ENCODE assay signal across 6 cellular contexts in genomic region chr1:26112407-26112775, GRCh38. TPM values are rescaled to one million over a fixed set of nuclear protein-coding genes. Genes with fewer than 3 reads are reported as not detected.
DNase-seq lines count a peak whose midpoint lies in the region; ATAC-seq and TF ChIP-seq lines count a peak whose summit lies in the region.

No MANE protein-coding gene starts in this region.

- H3K4me3 ChIP-seq in heart right ventricle, result peak overlapping the region; percentile 79 to 100 (median 97)

- no peaks in the 10 kb centered on the region for H3K27me3 Mint-ChIP-seq in activated CD4-positive, alpha-beta T cell treated with anti-CD3 and anti-CD28 coated beads for 36 hours
- no peaks in the 10 kb centered on the region for H3K27me3 Mint-ChIP-seq in type B pancreatic cell

- no peaks in the 10 kb centered on the region for H3K9me3 ChIP-seq in heart right ventricle

- TF ChIP-seq CTCF in heart right ventricle (IDR thresholded peaks at IDR 0.05) (no peak), type B pancreatic cell (conservative IDR thresholded peaks at IDR 0.05) (no peak)

- peaks cover 27% of the 10 kb centered on the region for H3K4me1 Mint-ChIP-seq in activated CD4-positive, alpha-beta T cell treated with anti-CD3 and anti-CD28 coated beads for 36 hours
- H3K4me1 Mint-ChIP-seq in type B pancreatic cell (ENCODE audit: unreplicated experiment), result peaks cover 20% of the 10 kb centered on the region

- H3K9me3 Mint-ChIP-seq in activated CD4-positive, alpha-beta T cell treated with anti-CD3 and anti-CD28 coated beads for 36 hours (ENCODE audit: low read depth), result no peaks in the 10 kb centered on the region
- no peaks in the 10 kb centered on the region for H3K9me3 Mint-ChIP-seq in type B pancreatic cell

- intact Hi-C loops in activated CD4-positive, alpha-beta T cell treated with anti-CD3 and anti-CD28 coated beads for 36 hours (cut with DNase I, micrococcal nuclease), result loop anchor here (1.0 to 5.0 kb wide), 3 partner anchors 14 to 866 kb away; partner anchors contain the start of gene RSRP1 (in 1 of the 2)
- intact Hi-C loops in heart right ventricle (cut with DNase I), result loop anchor here in 3 of 10 donors (5.0 to 10.0 kb wide), 3 partner anchors 35 to 122 kb away; partner anchors contain the start of gene CEP85 (in 1 of the 3)

- POLR2A ChIA-PET in activated CD4-positive, alpha-beta T cell treated with anti-CD3 and anti-CD28 coated beads for 36 hours (lab: Charles Lee), result interaction anchor here (0.6 to 1.0 kb wide), 2 partner anchors 14 to 75 kb away, joined by 3 to 6 read pairs; no protein-coding TSS in a partner anchor

- H3K27ac Mint-ChIP-seq in activated CD4-positive, alpha-beta T cell treated with anti-CD3 and anti-CD28 coated beads for 36 hours, result peak overlapping the region; percentile 91
- peak overlapping the region; percentile 96 for H3K27ac Mint-ChIP-seq in type B pancreatic cell

- DNase-seq in activated CD4-positive, alpha-beta T cell treated with anti-CD3 and anti-CD28 coated beads for 36 hours, result peak; percentile 45
- no peak for DNase-seq in activated CD4-positive, alpha-beta T cell treated with anti-CD3 and anti-CD28 coated beads for 1 hour
- peak; percentile 39 for DNase-seq in RKO (ENCODE audit: low spot score)
- no peak for DNase-seq in heart right ventricle
- DNase-seq in type B pancreatic cell (ENCODE audit: extremely low spot score, unreplicated experiment), result no peak
- DNase-seq in C1 segment of cervical spinal cord (lab: John Stamatoyannopoulos, UW), result no peak

- no peak for ATAC-seq in activated CD4-positive, alpha-beta T cell treated with anti-CD3 and anti-CD28 coated beads for 36 hours
- peak in 5 of 8 donors; percentile 1 to 12 (median 5) for ATAC-seq in heart right ventricle

- peaks cover 13% of the 10 kb centered on the region for H3K36me3 Mint-ChIP-seq in activated CD4-positive, alpha-beta T cell treated with anti-CD3 and anti-CD28 coated beads for 36 hours (ENCODE audit: low read depth)
- H3K36me3 Mint-ChIP-seq in type B pancreatic cell, result no peaks in the 10 kb centered on the region

- peak overlapping the region; percentile 96 for H3K4me3 Mint-ChIP-seq in activated CD4-positive, alpha-beta T cell treated with anti-CD3 and anti-CD28 coated beads for 36 hours
- H3K4me3 Mint-ChIP-seq in type B pancreatic cell, result peak overlapping the region; percentile 97

- H3K4me1 ChIP-seq in heart right ventricle, result peaks cover 6 to 44% (median 34%) of the 10 kb centered on the region in 9 donors

- CTCF ChIA-PET in activated CD4-positive, alpha-beta T cell treated with anti-CD3 and anti-CD28 coated beads for 36 hours (lab: Charles Lee), result interaction anchor here (0.7 to 3.2 kb wide), 8 partner anchors 9 to 122 kb away, joined by 3 to 27 read pairs (median 4); partner anchors contain the start of genes CEP85 and ZNF593

- no peaks in the 10 kb centered on the region for H3K27me3 ChIP-seq in heart right ventricle

- peak overlapping the region; percentile 72 to 100 (median 97) for H3K27ac ChIP-seq in heart right ventricle

- H3K36me3 ChIP-seq in heart right ventricle, result peaks cover 0 to 34% (median 7%) of the 10 kb centered on the region in 9 donors

- 1% methylated on average over 9 of the region's 9 CpGs for WGBS in heart right ventricle, 2 donors

RNA-seq across cellular contexts. Expression of gene PDIK1L, which starts 0.8 kb away (rescaled TPM):
- total RNA-seq in activated CD4-positive, alpha-beta T cell treated with anti-CD3 and anti-CD28 coated beads for 36 hours, result 10 to 100 TPM; 12.3 to 13.0 TPM
- 1 to 10 TPM; 3.8 to 8.3 (median 5.7) TPM for total RNA-seq in heart right ventricle
- polyA plus RNA-seq in heart right ventricle, result 1 to 10 TPM; 1.6 to 2.3 TPM
- total RNA-seq in type B pancreatic cell (ENCODE audit: low replicate concordance), result 14.7 and 18.4 TPM in 2 replicates

RNA-seq across cellular contexts. Expression of gene TRIM63, which starts 45.0 kb away (rescaled TPM):
- total RNA-seq in activated CD4-positive, alpha-beta T cell treated with anti-CD3 and anti-CD28 coated beads for 36 hours, result not detected
- total RNA-seq in heart right ventricle (100 to 1,000 TPM; 191 to 415 (median 222) TPM), type B pancreatic cell (ENCODE audit: low replicate concordance) (1.7 and 4.1 TPM in 2 replicates)
- polyA plus RNA-seq in heart right ventricle, result 100 to 1,000 TPM; 194 to 305 TPM

RNA-seq across cellular contexts. Expression of gene FAM110D, which starts 46.5 kb away (rescaled TPM):
- total RNA-seq in activated CD4-positive, alpha-beta T cell treated with anti-CD3 and anti-CD28 coated beads for 36 hours, result not detected
- total RNA-seq in heart right ventricle (1 to 10 TPM; 2.1 to 4.7 (median 3.1) TPM), type B pancreatic cell (ENCODE audit: low replicate concordance) (0.38 and 1.4 TPM in 2 replicates)
- 1 to 10 TPM; 3.8 to 6.1 TPM for polyA plus RNA-seq in heart right ventricle

RNA-seq across cellular contexts. Expression of gene C1orf232, which starts 56.4 kb away (rescaled TPM):
- not detected for total RNA-seq in activated CD4-positive, alpha-beta T cell treated with anti-CD3 and anti-CD28 coated beads for 36 hours
- total RNA-seq in heart right ventricle (not detected), type B pancreatic cell (ENCODE audit: low replicate concordance) (1.0 TPM in 1 of 2 replicates, not detected in the other)
- not detected for polyA plus RNA-seq in heart right ventricle

RNA-seq across cellular contexts. Expression of gene ZNF593, which starts 57.3 kb away (rescaled TPM):
- 10 to 100 TPM; 44.6 to 56.3 TPM for total RNA-seq in activated CD4-positive, alpha-beta T cell treated with anti-CD3 and anti-CD28 coated beads for 36 hours
- total RNA-seq in heart right ventricle (10 to 100 TPM; 10.7 to 26.0 (median 18.3) TPM), type B pancreatic cell (ENCODE audit: low replicate concordance) (29.7 and 34.9 TPM in 2 replicates)
- 100 to 1,000 TPM in 1 of 2 donors, 10 to 100 TPM in 1; 45.6 to 159 TPM for polyA plus RNA-seq in heart right ventricle

Comparison
In these comparisons a context has a peak if more than half of its experiments do, and no peak if none do; other contexts are left out.
1. DNase-seq: peak in activated CD4-positive, alpha-beta T cell treated with anti-CD3 and anti-CD28 coated beads for 36 hours (single experiment) and RKO (single experiment); none in activated CD4-positive, alpha-beta T cell treated with anti-CD3 and anti-CD28 coated beads for 1 hour (single experiment), heart right ventricle (0 of 2), type B pancreatic cell (single experiment) and C1 segment of cervical spinal cord (0 of 14).
2. RNA of gene TRIM63, which starts 45.0 kb away (total RNA-seq): 191 to 415 TPM in heart right ventricle; 1.7 to 4.1 TPM in type B pancreatic cell and not detected in activated CD4-positive, alpha-beta T cell treated with anti-CD3 and anti-CD28 coated beads for 36 hours; every median in the first group is over 10 times any median in the second.